Comparison of ENCODE assay signal across 20 cellular contexts in the genomic region with DNA sequence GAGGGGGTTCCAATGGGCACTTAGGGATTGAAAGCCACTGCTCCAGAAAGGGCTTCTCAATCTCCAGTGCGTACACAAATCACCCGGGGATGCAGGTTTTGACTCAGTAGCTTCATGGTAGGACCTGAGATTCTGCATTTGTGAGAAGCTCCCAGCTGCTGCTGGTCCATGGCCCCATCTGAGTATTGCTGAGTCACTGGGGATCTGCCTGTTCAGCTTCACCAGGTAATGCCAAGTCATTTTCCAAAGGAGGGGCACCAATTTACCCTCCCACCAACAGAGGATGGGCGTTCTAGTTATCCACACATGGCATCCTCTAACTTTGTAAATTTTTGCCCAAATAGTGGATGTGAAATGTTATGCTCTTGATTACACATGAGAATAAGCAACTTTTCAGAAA. TPM values are rescaled to one million over a fixed set of nuclear protein-coding genes. Genes with fewer than 3 reads are reported as not detected.
DNase-seq lines count a peak whose midpoint lies in the region; ATAC-seq and TF ChIP-seq lines count a peak whose summit lies in the region.
"Had no signal": no experiment of that assay in that cellular context is flagged by ENCODE, and none has a peak within 500 bp of the region (broad histone marks: within the 10 kb centered on the region; RNA-seq: fewer than 3 reads in every experiment).

No MANE protein-coding gene starts in this region.

- H3K27me3 ChIP-seq in IMR-90 (ENCODE audit: control insufficient read depth, insufficient read depth, low read length): no peaks in the 10 kb centered on the region
- no peaks in the 10 kb centered on the region for H3K27me3 ChIP-seq in mesenchymal stem cell (ENCODE audit: control insufficient read depth in 1 of 2, insufficient read depth in 1 of 2, low read length in 2 of 2)
- H3K27me3 ChIP-seq: BE2C; BLaER1 treated with 17β-estradiol and CSF1 and Interleukin-3, amounts not matched to agents 10 nM and 100 nM had no signal

- H3K4me2 ChIP-seq in IMR-90 (ENCODE audit: low read depth, low read length) (no peak overlapping the region), mesenchymal stem cell (ENCODE audit: low read length, poor library complexity, severe bottlenecking) (no peak overlapping the region)
- H3K4me2 ChIP-seq: BLaER1 treated with 17β-estradiol and CSF1 and Interleukin-3, amounts not matched to agents 10 nM and 100 nM; GM23338 had no signal

- H3K9me1 ChIP-seq in IMR-90 (ENCODE audit: insufficient read depth, low read length): no peaks in the 10 kb centered on the region

- no TSS peak for BruUV-seq in IMR-90 (replicated peaks; lab: Mats Ljungman, UMichigan)

- H2AK5ac ChIP-seq in IMR-90 (ENCODE audit: low read depth, low read length) (no peak overlapping the region), mesenchymal stem cell (ENCODE audit: low read length, severe bottlenecking) (no peak overlapping the region)

- H2BK5ac ChIP-seq in IMR-90 (ENCODE audit: low read depth, low read length, poor library complexity, severe bottlenecking) (no peak overlapping the region), mesenchymal stem cell (ENCODE audit: low read depth, low read length, poor library complexity, severe bottlenecking) (peak overlapping the region; percentile 44)

- H2AFZ ChIP-seq in IMR-90 (replicated peaks; ENCODE audit: low read length, poor library complexity): no peak overlapping the region
- H2AFZ ChIP-seq in mesenchymal stem cell (ENCODE audit: low read depth, low read length): no peak overlapping the region
- H2AFZ ChIP-seq: GM23338 had no signal

- no peak overlapping the region for H3K4ac ChIP-seq in IMR-90 (ENCODE audit: low read depth, low read length)
- no peak overlapping the region for H3K4ac ChIP-seq in mesenchymal stem cell (ENCODE audit: low read depth in 1 of 2, low read length in 2 of 2)

- dilution Hi-C loops in IMR-90 (cut with HindIII; ENCODE audit: low sequenced_read_pairs, unreplicated experiment): no loop called here

- H2BK15ac ChIP-seq in IMR-90 (ENCODE audit: low read depth, low read length) (no peak overlapping the region; the same call in 2 of the 3 replicates), mesenchymal stem cell (ENCODE audit: low read depth, poor library complexity, severe bottlenecking) (no peak overlapping the region)

- no peak overlapping the region for H4K5ac ChIP-seq in IMR-90 (ENCODE audit: low read depth, low read length)

- H4K8ac ChIP-seq in IMR-90 (ENCODE audit: low read depth in 2 of 2, low read length in 2 of 2) (no peak overlapping the region), mesenchymal stem cell (ENCODE audit: low read length) (no peak overlapping the region)

- no peak overlapping the region for H3K23ac ChIP-seq in IMR-90 (ENCODE audit: low read depth, low read length)
- no peak overlapping the region for H3K23ac ChIP-seq in mesenchymal stem cell (ENCODE audit: low read length in 2 of 2)

- CTCF ChIA-PET in IMR-90 (lab: Yijun Ruan, JAX): interaction anchor here (1.1 to 2.0 kb wide), 2 partner anchors 10 to 310 kb away, joined by 4 to 5 read pairs; no protein-coding TSS in a partner anchor

- H3K9ac ChIP-seq in IMR-90 (ENCODE audit: low read depth, low read length) (no peak overlapping the region), mesenchymal stem cell (ENCODE audit: low read length) (no peak overlapping the region)
- H3K9ac ChIP-seq: BLaER1 treated with 17β-estradiol and CSF1 and Interleukin-3, amounts not matched to agents 10 nM and 100 nM had no signal

- H3K79me1 ChIP-seq in IMR-90 (ENCODE audit: low read depth in 1 of 2, low read length in 2 of 2): no peaks in the 10 kb centered on the region
- no peaks in the 10 kb centered on the region for H3K79me1 ChIP-seq in mesenchymal stem cell (replicated peaks; ENCODE audit: low read length, poor library complexity, severe bottlenecking)

- DNase-seq in DMS53 (lab: John Stamatoyannopoulos, UW) (peak; percentile 26), DMS53 treated with DMSO at 0.1 percent for 48 hours (lab: John Stamatoyannopoulos, UW; ENCODE audit: unreplicated experiment) (no peak), IMR-90 (no peak), mesenchymal stem cell (no peak)
- DNase-seq: ACHN; AML-193; BE2C; Caco-2; CD4-positive, alpha-beta T cell; DMS 273 treated with DMSO at 0.1 percent for 48 hours; DND-41; HFFc6 had no signal

- H3K4me1 ChIP-seq in IMR-90 (ENCODE audit: control insufficient read depth, insufficient read depth, low read length) (no peaks in the 10 kb centered on the region), mesenchymal stem cell (ENCODE audit: control insufficient read depth, insufficient read depth, low read depth, low read length) (no peaks in the 10 kb centered on the region)
- H3K4me1 ChIP-seq: BE2C, Caco-2, HAP-1 had no signal

- 100% methylated on average over 2 of the region's 3 CpGs; no CpG with 5 or more reads in 1 of the 2 experiments for WGBS in IMR-90 (ENCODE audit: extremely low coverage in 2 of 2, insufficient read length in 1 of 2), 2 experiments
- 100% methylated on average over 2 of the region's 3 CpGs for WGBS in mesenchymal stem cell

- H3K36me3 ChIP-seq in IMR-90 (ENCODE audit: control insufficient read depth, insufficient read depth, low read length) (no peaks in the 10 kb centered on the region), mesenchymal stem cell (ENCODE audit: control insufficient read depth in 1 of 2, insufficient read depth in 2 of 2, low read depth in 1 of 2, low read length in 2 of 2) (no peaks in the 10 kb centered on the region)
- H3K36me3 ChIP-seq: BE2C; BLaER1 treated with 17β-estradiol and CSF1 and Interleukin-3, amounts not matched to agents 10 nM and 100 nM; HAP-1 had no signal

- intact Hi-C loops in IMR-90 (cut with micrococcal nuclease): no loop called here

- H3K4me3 ChIP-seq in IMR-90 (ENCODE audit: insufficient read depth, low read depth, low read length) (no peak overlapping the region), mesenchymal stem cell (ENCODE audit: insufficient read depth in 1 of 2, low read depth in 1 of 2, low read length in 2 of 2) (no peak overlapping the region)
- H3K4me3 ChIP-seq: BLaER1 treated with 17β-estradiol and CSF1 and Interleukin-3, amounts not matched to agents 10 nM and 100 nM; GM23338; HAP-1 had no signal

- no peak overlapping the region for H3K56ac ChIP-seq in IMR-90 (ENCODE audit: extremely low read depth, insufficient read depth, low read length)

- H2BK20ac ChIP-seq in IMR-90 (ENCODE audit: low read depth, low read length): no peak overlapping the region

- TF ChIP-seq POLR2A in IMR-90 (IDR thresholded peaks at IDR 0.05; ENCODE audit: low read depth, low read length): no peak

- in situ Hi-C loops in IMR-90 (cut with MboI; ENCODE audit: low sequenced_read_pairs): no loop called here

- H4K20me1 ChIP-seq in IMR-90 (ENCODE audit: insufficient read depth, low read length): no peaks in the 10 kb centered on the region
- H4K20me1 ChIP-seq: BLaER1 treated with 17β-estradiol and CSF1 and Interleukin-3, amounts not matched to agents 10 nM and 100 nM had no signal

- no peak for TF ChIP-seq RAD21 in IMR-90 (IDR thresholded peaks at IDR 0.05; ENCODE audit: low read length)

- no peak overlapping the region for H2BK12ac ChIP-seq in mesenchymal stem cell (ENCODE audit: low read length in 2 of 2)

- no peak overlapping the region for H4K91ac ChIP-seq in IMR-90 (ENCODE audit: insufficient read depth, low read depth, low read length)
- H4K91ac ChIP-seq in mesenchymal stem cell (ENCODE audit: low read length): no peak overlapping the region

- POLR2A ChIA-PET in IMR-90 (lab: Charles Lee; ENCODE audit: unreplicated experiment): no interaction called here

- no peak overlapping the region for H2AK9ac ChIP-seq in IMR-90 (replicated peaks; ENCODE audit: low read depth, low read length, poor library complexity)

- H2BK120ac ChIP-seq in IMR-90 (ENCODE audit: low read depth, low read length) (no peak overlapping the region), mesenchymal stem cell (ENCODE audit: low read depth, low read length) (no peak overlapping the region)

- H3K27ac ChIP-seq in IMR-90 (ENCODE audit: insufficient read depth, low read length): no peak overlapping the region
- H3K27ac ChIP-seq in mesenchymal stem cell (ENCODE audit: low read length, poor library complexity, severe bottlenecking): no peak overlapping the region
- H3K27ac ChIP-seq: 22Rv1; BLaER1 treated with 17β-estradiol and CSF1 and Interleukin-3, amounts not matched to agents 10 nM and 100 nM had no signal

- TF ChIP-seq CTCF in IMR-90 (conservative IDR thresholded peaks at IDR 0.05; ENCODE audit: low read depth, low read length): no peak

- H3K18ac ChIP-seq in IMR-90 (ENCODE audit: low read depth, low read length) (no peak overlapping the region), mesenchymal stem cell (ENCODE audit: low read depth in 1 of 2, low read length in 2 of 2) (no peak overlapping the region)

- H3K14ac ChIP-seq in IMR-90 (replicated peaks; ENCODE audit: low read depth, low read length) (no peak overlapping the region), mesenchymal stem cell (ENCODE audit: low read length in 2 of 2) (no peak overlapping the region)

- H3K9me3 ChIP-seq in IMR-90 (ENCODE audit: control insufficient read depth, insufficient read depth, low read length): no peaks in the 10 kb centered on the region
- H3K9me3 ChIP-seq in mesenchymal stem cell (ENCODE audit: control insufficient read depth, low read length): no peaks in the 10 kb centered on the region
- H3K9me3 ChIP-seq: BE2C; BLaER1 treated with 17β-estradiol and CSF1 and Interleukin-3, amounts not matched to agents 10 nM and 100 nM; Caco-2; HAP-1 had no signal

- no peak for ATAC-seq in IMR-90 (ENCODE audit: low read depth)
- ATAC-seq in GM21360 (IDR thresholded peaks at IDR 0.05; ENCODE audit: unreplicated experiment): no peak
- ATAC-seq in HG02798 (IDR thresholded peaks at IDR 0.05; ENCODE audit: poor library complexity, unreplicated experiment): no peak
- no peak for ATAC-seq in GM18861 (IDR thresholded peaks at IDR 0.05; ENCODE audit: unreplicated experiment)
- ATAC-seq: GM23338 had no signal

TF ChIP-seq in IMR-90, 13 proteins besides CTCF, POLR2A, EP300 and RAD21:
- TF ChIP-seq MXI1 (IDR thresholded peaks at IDR 0.05; ENCODE audit: borderline replicate concordance, low read depth, low read length) (no peak), RFX5 (IDR thresholded peaks at IDR 0.05; ENCODE audit: low read depth, low read length) (no peak), NFE2L2 (IDR thresholded peaks at IDR 0.05; ENCODE audit: low read depth, low read length) (peak; percentile 59), BHLHE40 (IDR thresholded peaks at IDR 0.05; ENCODE audit: low read depth, low read length) (no peak), MAFK (IDR thresholded peaks at IDR 0.05; ENCODE audit: low read depth, low read length) (no peak)

RNA-seq across cellular contexts. Expression of a gene that starts 12.9 kb away (rescaled TPM):
- 51.9 and 63.8 TPM in 2 replicates for total RNA-seq in IMR-90 (2012; rRNA removed)
- 66.9 and 78.0 TPM in 2 replicates for polyA plus RNA-seq in IMR-90 (2012; rRNA removed)
- 64.2 and 87.8 TPM in 2 replicates for polyA plus RNA-seq in IMR-90 (2012; cell fraction: cytosol; rRNA removed)
- 112 and 211 TPM in 2 replicates for polyA plus RNA-seq in IMR-90 (2012; cell fraction: nucleus; rRNA removed; ENCODE audit: low replicate concordance)
- 4.8 TPM for polyA plus RNA-seq in mesenchymal stem cell (2013, experiment 1 of 2)
- 4.8 TPM for polyA plus RNA-seq in mesenchymal stem cell (2013, experiment 2 of 2)
- total RNA-seq: CD4-positive, alpha-beta T cell had no signal
- polyA plus RNA-seq: CD14-positive monocyte had no signal
